Comparison of ENCODE assay signal across 8 cellular contexts in the genomic region with DNA sequence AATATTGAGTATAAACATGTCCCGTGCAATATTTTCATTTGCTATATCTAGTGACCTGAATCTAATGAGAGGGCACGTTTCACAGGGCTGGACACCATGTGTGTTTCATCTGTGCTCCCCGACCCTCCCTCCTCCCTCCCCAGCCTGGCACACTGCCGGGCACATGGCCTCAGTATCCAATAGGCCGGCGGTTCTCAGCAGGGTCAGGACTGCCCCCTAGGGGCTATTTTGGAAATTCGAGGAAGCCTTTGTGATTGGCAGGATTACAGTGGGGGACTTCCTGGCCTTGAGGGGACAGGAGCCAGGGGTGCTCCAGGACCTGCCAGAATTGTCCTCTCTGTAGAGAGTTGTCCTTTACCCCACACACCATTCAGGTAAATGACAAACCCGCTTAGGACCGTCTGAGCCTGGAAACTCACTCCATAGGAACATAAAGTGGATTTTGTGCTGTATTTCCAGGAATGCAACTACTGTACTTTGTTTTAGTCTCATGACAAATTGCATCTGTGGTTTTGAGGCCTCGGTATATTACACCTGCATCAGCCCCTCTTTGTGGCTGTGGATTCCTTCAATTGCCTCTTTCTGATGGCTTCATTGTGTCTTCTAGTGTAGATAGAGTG.
A peak's percentile ranks its signal among the peaks of the same experiment; 100 is the strongest.
DNase-seq lines count a peak whose midpoint lies in the region; ATAC-seq, FAIRE-seq and TF ChIP-seq lines count a peak whose summit lies in the region.

No MANE protein-coding gene starts in this region.

- H3K4me3 ChIP-seq in PC-3 (ENCODE audit: low read length) = no peak overlapping the region
- no peak overlapping the region for H3K4me3 ChIP-seq in endothelial cell of umbilical vein (replicated peaks in 1 of 3; ENCODE audit: insufficient read depth in 1 of 3, low read depth in 1 of 3, low read length in 3 of 3)
- no peak overlapping the region for H3K4me3 ChIP-seq in neural progenitor cell

- intact Hi-C loops in PC-3 (cut with micrococcal nuclease) = loop anchor here (2.0 to 10.0 kb wide), 3 partner anchors 45 to 169 kb away; no protein-coding TSS in a partner anchor
- intact Hi-C loops in endothelial cell of umbilical vein (cut with micrococcal nuclease) = loop anchor here (1.0 kb wide), 2 partner anchors 85 to 169 kb away; no protein-coding TSS in a partner anchor

- H3K4me3 Mint-ChIP-seq in neural progenitor cell = no peak overlapping the region

- no peaks in the 10 kb centered on the region for H3K36me3 Mint-ChIP-seq in neural progenitor cell

- peak; percentile 62 for ATAC-seq in GM21529 (IDR thresholded peaks at IDR 0.05; ENCODE audit: unreplicated experiment)
- no peak; the same call in 1 of the 2 replicates for ATAC-seq in PC-3

- peak overlapping the region; percentile 36; the same call in 1 of the 2 replicates for H3K9ac ChIP-seq in PC-3 (ENCODE audit: low read length)
- H3K9ac ChIP-seq in endothelial cell of umbilical vein (replicated peaks; ENCODE audit: extremely low read depth, insufficient read depth, low read length) = no peak overlapping the region
- no peak overlapping the region for H3K9ac ChIP-seq in neural progenitor cell

- dilution Hi-C loops in endothelial cell of umbilical vein (cut with MboI; ENCODE audit: extremely low pct_ligation_motif_present, low sequenced_read_pairs) = no loop called here

- POLR2A ChIA-PET in PC-3 (lab: Charles Lee; ENCODE audit: unreplicated experiment) = no interaction called here
- POLR2A ChIA-PET in endothelial cell of umbilical vein (lab: Charles Lee) = interaction anchor here (0.6 kb wide), 1 partner anchor 329 kb away, joined by 7 read pairs; no protein-coding TSS in a partner anchor

- H2AFZ ChIP-seq in PC-3 (ENCODE audit: low read length) (peak overlapping the region; percentile 43; the same call in 1 of the 2 replicates), endothelial cell of umbilical vein (ENCODE audit: low read depth, low read length) (no peak overlapping the region), neural progenitor cell (replicated peaks) (no peak overlapping the region)

- TF ChIP-seq CTCF in C4-2B (conservative IDR thresholded peaks at IDR 0.05) (peak; percentile 84), PC-3 (conservative IDR thresholded peaks at IDR 0.05; ENCODE audit: low read depth, low read length) (peak; percentile 87), endothelial cell of umbilical vein (IDR thresholded peaks at IDR 0.05; ENCODE audit: extremely low read depth in 1 of 2, insufficient read depth in 1 of 2, low read depth in 1 of 2, low read length in 2 of 2) (peak; percentile 55 to 69), neural progenitor cell (IDR thresholded peaks at IDR 0.05) (peak; percentile 59)

- no peaks in the 10 kb centered on the region for H3K9me1 ChIP-seq in endothelial cell of umbilical vein (replicated peaks; ENCODE audit: control insufficient read depth, extremely low read depth, insufficient read depth, low read length)

- no peaks in the 10 kb centered on the region for H3K9me2 ChIP-seq in PC-3 (replicated peaks; ENCODE audit: low read length)

- H3K27me3 Mint-ChIP-seq in neural progenitor cell (ENCODE audit: insufficient read depth, low read depth) = peaks cover 14% of the 10 kb centered on the region

- CTCF ChIA-PET in PC-3 (lab: Charles Lee) = no interaction called here
- CTCF ChIA-PET in endothelial cell of umbilical vein (lab: Charles Lee) = interaction anchor here (3.6 kb wide), 1 partner anchor 167 kb away, joined by 15 read pairs; no protein-coding TSS in a partner anchor

- peaks cover 4% of the 10 kb centered on the region for H3K9me3 Mint-ChIP-seq in neural progenitor cell

- no peaks in the 10 kb centered on the region for H3K36me3 ChIP-seq in PC-3 (ENCODE audit: low read depth, low read length)
- H3K36me3 ChIP-seq in endothelial cell of umbilical vein (ENCODE audit: control insufficient read depth in 2 of 2, extremely low read depth in 1 of 2, insufficient read depth in 2 of 2, low read length in 2 of 2) = no peaks in the 10 kb centered on the region
- no peaks in the 10 kb centered on the region for H3K36me3 ChIP-seq in neural progenitor cell

- H3K9me3 ChIP-seq in PC-3 (ENCODE audit: low read length) (no peaks in the 10 kb centered on the region), endothelial cell of umbilical vein (replicated peaks; ENCODE audit: control insufficient read depth, insufficient read depth, low read length) (no peaks in the 10 kb centered on the region), neural progenitor cell (ENCODE audit: low read depth) (no peaks in the 10 kb centered on the region)

- H3K27ac Mint-ChIP-seq in neural progenitor cell = peak overlapping the region; percentile 50

- H3K4me1 ChIP-seq in PC-3 (ENCODE audit: insufficient read depth, low read length) (peaks cover 18% of the 10 kb centered on the region), endothelial cell of umbilical vein (ENCODE audit: control insufficient read depth, extremely low read depth, insufficient read depth, low read length) (no peaks in the 10 kb centered on the region), neural progenitor cell (no peaks in the 10 kb centered on the region)

- BruUV-seq in PC-3 (replicated peaks; lab: Mats Ljungman, UMichigan) (no TSS peak), endothelial cell of umbilical vein (replicated peaks; lab: Mats Ljungman, UMichigan) (no TSS peak)

- H3F3A ChIP-seq in PC-3 (ENCODE audit: low read length, unreplicated experiment) (no peaks in the 10 kb centered on the region), neural progenitor cell (ENCODE audit: low read depth) (no peaks in the 10 kb centered on the region)

- H3K4me2 ChIP-seq in PC-3 (ENCODE audit: low read length) = no peak overlapping the region
- no peak overlapping the region for H3K4me2 ChIP-seq in endothelial cell of umbilical vein (ENCODE audit: insufficient read depth, low read length)
- no peak overlapping the region for H3K4me2 ChIP-seq in neural progenitor cell

- H4K20me1 ChIP-seq in PC-3 (ENCODE audit: low read length) = no peaks in the 10 kb centered on the region
- no peaks in the 10 kb centered on the region for H4K20me1 ChIP-seq in endothelial cell of umbilical vein (replicated peaks; ENCODE audit: control insufficient read depth, extremely low read depth, insufficient read depth, low read length)
- no peaks in the 10 kb centered on the region for H4K20me1 ChIP-seq in neural progenitor cell (ENCODE audit: low read depth)

- H3K27ac ChIP-seq in C4-2B (no peak overlapping the region; the same call in 1 of the 2 replicates), PC-3 (ENCODE audit: low read length) (no peak overlapping the region), endothelial cell of umbilical vein (ENCODE audit: insufficient read depth, low read depth, low read length) (no peak overlapping the region), neural progenitor cell (no peak overlapping the region)

- TF ChIP-seq POLR2A in endothelial cell of umbilical vein (IDR thresholded peaks at IDR 0.05; ENCODE audit: low read depth, low read length) = no peak

- no peaks in the 10 kb centered on the region for H3K4me1 Mint-ChIP-seq in neural progenitor cell

- peak; percentile 70 for DNase-seq in PC-3
- peak; percentile 36 for DNase-seq in endothelial cell of umbilical vein (ENCODE audit: low read depth, low spot score)
- DNase-seq in neural progenitor cell (ENCODE audit: low spot score) = peak; percentile 19
- no peak for DNase-seq in NCI-H526 treated with DMSO at 0.1 percent for 48 hours (lab: John Stamatoyannopoulos, UW)
- no peak for DNase-seq in GDM1 (lab: John Stamatoyannopoulos, UW)
- DNase-seq in stimulated activated naive CD4-positive, alpha-beta T cell treated with Interleukin-2 at 50 U/mL for 16 hours (lab: John Stamatoyannopoulos, UW) = no peak

- H3K27me3 ChIP-seq in PC-3 (ENCODE audit: low read length) (no peaks in the 10 kb centered on the region), endothelial cell of umbilical vein (ENCODE audit: control insufficient read depth in 2 of 2, insufficient read depth in 2 of 2, low read length in 2 of 2) (no peaks in the 10 kb centered on the region), neural progenitor cell (no peaks in the 10 kb centered on the region)

- FAIRE-seq in endothelial cell of umbilical vein (lab: Jason Lieb, UNC) = peak; percentile 67

- no peaks in the 10 kb centered on the region for H3K79me2 ChIP-seq in PC-3 (ENCODE audit: low read length)
- no peaks in the 10 kb centered on the region for H3K79me2 ChIP-seq in endothelial cell of umbilical vein (ENCODE audit: control insufficient read depth, insufficient read depth, low read length)
- H3K79me2 ChIP-seq in neural progenitor cell (ENCODE audit: low read depth) = no peaks in the 10 kb centered on the region

TF ChIP-seq in endothelial cell of umbilical vein, 7 proteins besides CTCF, POLR2A, EP300 and RAD21:
- no peak for TF ChIP-seq EZH2 (IDR thresholded peaks at IDR 0.05; ENCODE audit: borderline replicate concordance, low read depth, low read length, severe bottlenecking)
- TF ChIP-seq FOS (IDR thresholded peaks at IDR 0.05; ENCODE audit: borderline replicate concordance, insufficient read depth, low read length) = no peak
- TF ChIP-seq JUN (IDR thresholded peaks at IDR 0.05; ENCODE audit: borderline replicate concordance, insufficient read depth, insufficient read length, low read depth) = no peak
- no peak for TF ChIP-seq MYC (IDR thresholded peaks at IDR 0.05; ENCODE audit: low read depth, low read length)
- no peak for TF ChIP-seq GATA2 (IDR thresholded peaks at IDR 0.05; ENCODE audit: insufficient read depth, insufficient read length, low read depth, low read length)
- TF ChIP-seq POLR2AphosphoS5 (IDR thresholded peaks at IDR 0.05; ENCODE audit: insufficient read depth, low read depth, low read length) = no peak
- TF ChIP-seq MAX (IDR thresholded peaks at IDR 0.05; ENCODE audit: insufficient read depth, insufficient read length) = no peak

Comparison
In these comparisons a context has a peak if more than half of its experiments do, and no peak if none do; other contexts are left out.
1. DNase-seq: peak in PC-3 (single experiment), endothelial cell of umbilical vein (single experiment) and neural progenitor cell (single experiment); none in NCI-H526 treated with DMSO at 0.1 percent for 48 hours (single experiment), GDM1 (single experiment) and stimulated activated naive CD4-positive, alpha-beta T cell treated with Interleukin-2 at 50 U/mL for 16 hours (single experiment).
2. Peak in every context shown above with its lines, with median percentiles within 50 percentile points of each other: CTCF ChIP-seq.